16 cellular contexts compared by ENCODE assay signal in genomic region chr3:99626415-99626788, GRCh38. TPM values are rescaled to one million over a fixed set of nuclear protein-coding genes. Genes with fewer than 3 reads are reported as not detected.
DNase-seq lines count a peak whose midpoint lies in the region; ATAC-seq and TF ChIP-seq lines count a peak whose summit lies in the region.
"Had no signal": no experiment of that assay in that cellular context is flagged by ENCODE, and none has a peak within 500 bp of the region (broad histone marks: within the 10 kb centered on the region; RNA-seq: fewer than 3 reads in every experiment).

No MANE protein-coding gene starts in this region.

- TF ChIP-seq CTCF in omental fat pad (IDR thresholded peaks at IDR 0.05), result no peak

- H3K27me3 ChIP-seq in ACC112 (ENCODE audit: insufficient read depth, low read length), result no peaks in the 10 kb centered on the region
- H3K27me3 ChIP-seq: ovary, upper lobe of right lung had no signal

- DNase-seq in DMS153 (lab: John Stamatoyannopoulos, UW) (no peak), omental fat pad (ENCODE audit: low spot score) (no peak), NCI-H524 treated with DMSO at 0.1 percent for 48 hours (lab: John Stamatoyannopoulos, UW) (no peak)
- DNase-seq: activated CD4-positive, alpha-beta T cell treated with anti-CD3 and anti-CD28 coated beads, Interleukin-2, amount 50 U/mL, for 48 hours; activated naive CD4-positive, alpha-beta T cell treated with Interleukin-2 at 50 U/mL for 16 hours; hippocampal formation; mesenchymal stem cell; ovary; T-helper 17 cell; upper lobe of right lung had no signal

- ATAC-seq in GM19023 (IDR thresholded peaks at IDR 0.05; ENCODE audit: unreplicated experiment) (peak; percentile 53), HG02588 (IDR thresholded peaks at IDR 0.05; ENCODE audit: unreplicated experiment) (peak; percentile 59), HG03432 (IDR thresholded peaks at IDR 0.05; ENCODE audit: unreplicated experiment) (peak; percentile 65), omental fat pad (ENCODE audit: low FRiP score) (no peak), SK-N-SH treated with all-trans-retinoic acid at 6 μM for 48 hours (no peak)
- ATAC-seq: K562, T-helper 17 cell, upper lobe of right lung had no signal

- H3K36me3 ChIP-seq in ACC112 (ENCODE audit: insufficient read depth, low read length), result no peaks in the 10 kb centered on the region
- H3K36me3 ChIP-seq: ovary, upper lobe of right lung had no signal

- H3K4me3 ChIP-seq in ACC112 (ENCODE audit: low read depth, low read length), result peak overlapping the region; percentile 50
- H3K4me3 ChIP-seq: K562, ovary, upper lobe of right lung had no signal

- H3K27ac ChIP-seq in ACC112 (ENCODE audit: low read depth, low read length), result peak overlapping the region; percentile 85
- H3K27ac ChIP-seq: ovary, upper lobe of right lung had no signal

- H3K79me2 ChIP-seq in ACC112 (ENCODE audit: control insufficient read depth, insufficient read depth, low read length, unreplicated experiment), result no peaks in the 10 kb centered on the region

- no peak overlapping the region for H2AFZ ChIP-seq in ACC112 (ENCODE audit: low read length, unreplicated experiment)

- peaks cover 39% of the 10 kb centered on the region for H3K4me1 ChIP-seq in ACC112 (ENCODE audit: control insufficient read depth, insufficient read depth, low read length, unreplicated experiment)
- H3K4me1 ChIP-seq: upper lobe of right lung had no signal

TF ChIP-seq in SK-N-SH treated with all-trans-retinoic acid at 6 μM for 48 hours, 23 proteins besides CTCF, POLR2A, EP300 and RAD21:
- TF ChIP-seq ZC3H10 (CRISPR knock-in tag; IDR thresholded peaks at IDR 0.05) (no peak), ZNF8 (CRISPR knock-in tag; IDR thresholded peaks at IDR 0.05) (no peak), ZNF70 (CRISPR knock-in tag; IDR thresholded peaks at IDR 0.05) (no peak)

RNA-seq across cellular contexts. Expression of gene COL8A1, which starts 12.0 kb away (rescaled TPM):
- 100 to 1,000 TPM in 3 of 4 donors, 10 to 100 TPM in 1; 16.7 to 303 (median 151) TPM for total RNA-seq in omental fat pad
- total RNA-seq: T-helper 17 cell had no signal

Comparison
In these comparisons a context has a peak if more than half of its experiments do, and no peak if none do; other contexts are left out.
1. ATAC-seq: peak in GM19023 (single experiment), HG02588 (single experiment) and HG03432 (single experiment); none in omental fat pad (single experiment) and SK-N-SH treated with all-trans-retinoic acid at 6 μM for 48 hours (single experiment).